1 cellular context compared by ENCODE assay signal in the genomic region with DNA sequence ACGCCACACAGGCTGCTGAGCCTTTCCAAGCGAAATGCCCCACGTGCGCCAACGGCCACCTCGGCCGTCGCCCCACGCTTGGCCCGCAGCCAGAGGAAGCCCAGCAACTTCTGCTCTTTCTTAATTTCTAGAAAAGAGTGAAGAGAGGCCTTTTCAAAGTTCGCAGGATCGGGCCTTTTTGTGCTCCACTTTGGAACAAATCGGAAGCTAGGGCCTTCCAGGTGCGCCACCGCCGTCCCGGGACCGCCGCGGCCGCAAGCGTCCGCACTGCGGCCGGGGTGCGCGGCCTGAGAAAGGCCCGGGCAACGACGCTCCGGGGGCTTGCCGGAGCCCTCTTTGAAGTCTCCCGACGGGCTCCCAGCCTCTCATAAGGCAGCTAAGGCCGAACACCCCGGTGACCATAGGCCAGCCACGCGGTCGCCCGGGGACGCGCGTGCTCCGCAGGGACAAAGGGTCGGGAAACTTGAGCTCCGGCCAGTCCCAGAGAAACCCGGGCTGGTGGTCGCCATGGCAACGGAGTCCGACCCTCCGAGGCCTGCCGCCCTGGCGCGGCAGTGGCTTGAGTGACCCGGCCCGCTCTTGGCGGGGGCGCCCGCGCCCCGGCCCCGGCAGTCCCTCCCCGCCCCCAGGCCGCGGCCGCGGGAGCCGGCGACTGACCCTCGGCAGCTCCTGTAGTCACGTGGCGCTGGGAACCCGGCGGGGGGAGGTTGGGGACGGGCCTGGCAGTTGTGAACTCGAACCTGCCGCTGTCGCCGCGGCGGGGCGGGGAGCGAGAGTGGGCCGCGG.
TF ChIP-seq lines count a peak whose summit lies in the region.

A gene (plus strand): TSS at position 725 of the 786 bp plus-strand sequence. CDS start 890 bp downstream, outside the sequence.

TF ChIP-seq in HepG2, 621 proteins besides CTCF, POLR2A, EP300 and RAD21 (continued from another document and continues in another):
- TF ChIP-seq, protein P1, sequence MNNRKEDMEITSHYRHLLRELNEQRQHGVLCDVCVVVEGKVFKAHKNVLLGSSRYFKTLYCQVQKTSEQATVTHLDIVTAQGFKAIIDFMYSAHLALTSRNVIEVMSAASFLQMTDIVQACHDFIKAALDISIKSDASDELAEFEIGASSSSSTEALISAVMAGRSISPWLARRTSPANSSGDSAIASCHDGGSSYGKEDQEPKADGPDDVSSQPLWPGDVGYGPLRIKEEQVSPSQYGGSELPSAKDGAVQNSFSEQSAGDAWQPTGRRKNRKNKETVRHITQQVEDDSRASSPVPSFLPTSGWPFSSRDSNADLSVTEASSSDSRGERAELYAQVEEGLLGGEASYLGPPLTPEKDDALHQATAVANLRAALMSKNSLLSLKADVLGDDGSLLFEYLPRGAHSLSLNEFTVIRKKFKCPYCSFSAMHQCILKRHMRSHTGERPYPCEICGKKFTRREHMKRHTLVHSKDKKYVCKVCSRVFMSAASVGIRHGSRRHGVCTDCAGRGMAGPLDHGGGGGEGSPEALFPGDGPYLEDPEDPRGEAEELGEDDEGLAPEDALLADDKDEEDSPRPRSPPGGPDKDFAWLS (CRISPR knock-in tag; IDR thresholded peaks at IDR 0.05; ENCODE audit: borderline replicate concordance): no peak
- no peak for TF ChIP-seq NCOA5 (CRISPR knock-in tag; IDR thresholded peaks at IDR 0.05)
- TF ChIP-seq MAFG (CRISPR knock-in tag; IDR thresholded peaks at IDR 0.05): no peak
- no peak for TF ChIP-seq CENPX (CRISPR knock-in tag; IDR thresholded peaks at IDR 0.05)
- TF ChIP-seq HNF4G (IDR thresholded peaks at IDR 0.05; ENCODE audit: borderline replicate concordance, low read depth, low read length): peak; percentile 59; the same call in 1 of the 2 replicates
- peak; percentile 64; the same call in 1 of the 2 replicates for TF ChIP-seq HNF4G (CRISPR knock-in tag; IDR thresholded peaks at IDR 0.05; ENCODE audit: borderline replicate concordance, low read depth)
- peak; percentile 91; the same call in 1 of the 2 replicates for TF ChIP-seq ZNF556 (CRISPR knock-in tag; IDR thresholded peaks at IDR 0.05; ENCODE audit: borderline replicate concordance)
- no peak for TF ChIP-seq CCDC6 (CRISPR knock-in tag; IDR thresholded peaks at IDR 0.05)
- TF ChIP-seq, protein P2, sequence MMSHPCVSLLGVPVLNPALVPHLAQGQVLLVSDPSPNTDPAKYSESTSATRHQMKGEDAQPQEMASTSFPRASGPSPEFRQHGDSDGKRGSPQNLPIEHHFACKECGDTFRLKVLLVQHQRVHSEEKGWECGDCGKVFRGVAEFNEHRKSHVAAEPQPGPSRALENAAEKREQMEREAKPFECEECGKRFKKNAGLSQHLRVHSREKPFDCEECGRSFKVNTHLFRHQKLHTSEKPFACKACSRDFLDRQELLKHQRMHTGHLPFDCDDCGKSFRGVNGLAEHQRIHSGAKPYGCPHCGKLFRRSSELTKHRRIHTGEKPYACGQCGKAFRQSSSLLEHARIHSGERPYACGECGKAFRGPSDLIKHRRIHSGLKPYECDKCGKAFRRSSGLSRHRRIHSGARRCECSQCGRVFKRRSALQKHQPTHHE (CRISPR knock-in tag; IDR thresholded peaks at IDR 0.05; ENCODE audit: borderline replicate concordance): peak; percentile 71; the same call in 1 of the 2 replicates
- TF ChIP-seq BRCA1 (CRISPR knock-in tag; IDR thresholded peaks at IDR 0.05): no peak; the same call in 1 of the 2 replicates
- TF ChIP-seq CC2D1A (CRISPR knock-in tag; IDR thresholded peaks at IDR 0.05): no peak
- TF ChIP-seq, protein P3, sequence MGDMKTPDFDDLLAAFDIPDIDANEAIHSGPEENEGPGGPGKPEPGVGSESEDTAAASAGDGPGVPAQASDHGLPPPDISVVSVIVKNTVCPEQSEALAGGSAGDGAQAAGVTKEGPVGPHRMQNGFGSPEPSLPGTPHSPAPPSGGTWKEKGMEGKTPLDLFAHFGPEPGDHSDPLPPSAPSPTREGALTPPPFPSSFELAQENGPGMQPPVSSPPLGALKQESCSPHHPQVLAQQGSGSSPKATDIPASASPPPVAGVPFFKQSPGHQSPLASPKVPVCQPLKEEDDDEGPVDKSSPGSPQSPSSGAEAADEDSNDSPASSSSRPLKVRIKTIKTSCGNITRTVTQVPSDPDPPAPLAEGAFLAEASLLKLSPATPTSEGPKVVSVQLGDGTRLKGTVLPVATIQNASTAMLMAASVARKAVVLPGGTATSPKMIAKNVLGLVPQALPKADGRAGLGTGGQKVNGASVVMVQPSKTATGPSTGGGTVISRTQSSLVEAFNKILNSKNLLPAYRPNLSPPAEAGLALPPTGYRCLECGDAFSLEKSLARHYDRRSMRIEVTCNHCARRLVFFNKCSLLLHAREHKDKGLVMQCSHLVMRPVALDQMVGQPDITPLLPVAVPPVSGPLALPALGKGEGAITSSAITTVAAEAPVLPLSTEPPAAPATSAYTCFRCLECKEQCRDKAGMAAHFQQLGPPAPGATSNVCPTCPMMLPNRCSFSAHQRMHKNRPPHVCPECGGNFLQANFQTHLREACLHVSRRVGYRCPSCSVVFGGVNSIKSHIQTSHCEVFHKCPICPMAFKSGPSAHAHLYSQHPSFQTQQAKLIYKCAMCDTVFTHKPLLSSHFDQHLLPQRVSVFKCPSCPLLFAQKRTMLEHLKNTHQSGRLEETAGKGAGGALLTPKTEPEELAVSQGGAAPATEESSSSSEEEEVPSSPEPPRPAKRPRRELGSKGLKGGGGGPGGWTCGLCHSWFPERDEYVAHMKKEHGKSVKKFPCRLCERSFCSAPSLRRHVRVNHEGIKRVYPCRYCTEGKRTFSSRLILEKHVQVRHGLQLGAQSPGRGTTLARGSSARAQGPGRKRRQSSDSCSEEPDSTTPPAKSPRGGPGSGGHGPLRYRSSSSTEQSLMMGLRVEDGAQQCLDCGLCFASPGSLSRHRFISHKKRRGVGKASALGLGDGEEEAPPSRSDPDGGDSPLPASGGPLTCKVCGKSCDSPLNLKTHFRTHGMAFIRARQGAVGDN (CRISPR knock-in tag; IDR thresholded peaks at IDR 0.05): peak; percentile 95
- TF ChIP-seq, protein P4, sequence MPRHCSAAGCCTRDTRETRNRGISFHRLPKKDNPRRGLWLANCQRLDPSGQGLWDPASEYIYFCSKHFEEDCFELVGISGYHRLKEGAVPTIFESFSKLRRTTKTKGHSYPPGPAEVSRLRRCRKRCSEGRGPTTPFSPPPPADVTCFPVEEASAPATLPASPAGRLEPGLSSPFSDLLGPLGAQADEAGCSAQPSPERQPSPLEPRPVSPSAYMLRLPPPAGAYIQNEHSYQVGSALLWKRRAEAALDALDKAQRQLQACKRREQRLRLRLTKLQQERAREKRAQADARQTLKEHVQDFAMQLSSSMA (CRISPR knock-in tag; IDR thresholded peaks at IDR 0.05): no peak; the same call in none of the 2 replicates
- TF ChIP-seq, protein P5, sequence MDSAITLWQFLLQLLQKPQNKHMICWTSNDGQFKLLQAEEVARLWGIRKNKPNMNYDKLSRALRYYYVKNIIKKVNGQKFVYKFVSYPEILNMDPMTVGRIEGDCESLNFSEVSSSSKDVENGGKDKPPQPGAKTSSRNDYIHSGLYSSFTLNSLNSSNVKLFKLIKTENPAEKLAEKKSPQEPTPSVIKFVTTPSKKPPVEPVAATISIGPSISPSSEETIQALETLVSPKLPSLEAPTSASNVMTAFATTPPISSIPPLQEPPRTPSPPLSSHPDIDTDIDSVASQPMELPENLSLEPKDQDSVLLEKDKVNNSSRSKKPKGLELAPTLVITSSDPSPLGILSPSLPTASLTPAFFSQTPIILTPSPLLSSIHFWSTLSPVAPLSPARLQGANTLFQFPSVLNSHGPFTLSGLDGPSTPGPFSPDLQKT (CRISPR knock-in tag; IDR thresholded peaks at IDR 0.05; ENCODE audit: borderline replicate concordance): no peak
- TF ChIP-seq KLF15 (CRISPR knock-in tag; IDR thresholded peaks at IDR 0.05; ENCODE audit: borderline replicate concordance): no peak
- TF ChIP-seq NR1H2 (CRISPR knock-in tag; IDR thresholded peaks at IDR 0.05; ENCODE audit: borderline replicate concordance, low read depth): 0 out of 2 replicates have a peak, but pooled peaks have one; percentile 26
- TF ChIP-seq, protein P6, sequence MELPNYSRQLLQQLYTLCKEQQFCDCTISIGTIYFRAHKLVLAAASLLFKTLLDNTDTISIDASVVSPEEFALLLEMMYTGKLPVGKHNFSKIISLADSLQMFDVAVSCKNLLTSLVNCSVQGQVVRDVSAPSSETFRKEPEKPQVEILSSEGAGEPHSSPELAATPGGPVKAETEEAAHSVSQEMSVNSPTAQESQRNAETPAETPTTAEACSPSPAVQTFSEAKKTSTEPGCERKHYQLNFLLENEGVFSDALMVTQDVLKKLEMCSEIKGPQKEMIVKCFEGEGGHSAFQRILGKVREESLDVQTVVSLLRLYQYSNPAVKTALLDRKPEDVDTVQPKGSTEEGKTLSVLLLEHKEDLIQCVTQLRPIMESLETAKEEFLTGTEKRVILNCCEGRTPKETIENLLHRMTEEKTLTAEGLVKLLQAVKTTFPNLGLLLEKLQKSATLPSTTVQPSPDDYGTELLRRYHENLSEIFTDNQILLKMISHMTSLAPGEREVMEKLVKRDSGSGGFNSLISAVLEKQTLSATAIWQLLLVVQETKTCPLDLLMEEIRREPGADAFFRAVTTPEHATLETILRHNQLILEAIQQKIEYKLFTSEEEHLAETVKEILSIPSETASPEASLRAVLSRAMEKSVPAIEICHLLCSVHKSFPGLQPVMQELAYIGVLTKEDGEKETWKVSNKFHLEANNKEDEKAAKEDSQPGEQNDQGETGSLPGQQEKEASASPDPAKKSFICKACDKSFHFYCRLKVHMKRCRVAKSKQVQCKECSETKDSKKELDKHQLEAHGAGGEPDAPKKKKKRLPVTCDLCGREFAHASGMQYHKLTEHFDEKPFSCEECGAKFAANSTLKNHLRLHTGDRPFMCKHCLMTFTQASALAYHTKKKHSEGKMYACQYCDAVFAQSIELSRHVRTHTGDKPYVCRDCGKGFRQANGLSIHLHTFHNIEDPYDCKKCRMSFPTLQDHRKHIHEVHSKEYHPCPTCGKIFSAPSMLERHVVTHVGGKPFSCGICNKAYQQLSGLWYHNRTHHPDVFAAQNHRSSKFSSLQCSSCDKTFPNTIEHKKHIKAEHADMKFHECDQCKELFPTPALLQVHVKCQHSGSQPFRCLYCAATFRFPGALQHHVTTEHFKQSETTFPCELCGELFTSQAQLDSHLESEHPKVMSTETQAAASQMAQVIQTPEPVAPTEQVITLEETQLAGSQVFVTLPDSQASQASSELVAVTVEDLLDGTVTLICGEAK (IDR thresholded peaks at IDR 0.05): no peak
- TF ChIP-seq, protein P6 (CRISPR knock-in tag; IDR thresholded peaks at IDR 0.05): peak; percentile 45; the same call in 1 of the 2 replicates
- peak; percentile 51; the same call in 1 of the 2 replicates for TF ChIP-seq POLR2AphosphoS5 (IDR thresholded peaks at IDR 0.05; ENCODE audit: low read depth, low read length)
- TF ChIP-seq ZNF530 (CRISPR knock-in tag; IDR thresholded peaks at IDR 0.05; ENCODE audit: low read depth): peak; percentile 16
- peak; percentile 54 for TF ChIP-seq HDAC1 (CRISPR knock-in tag; IDR thresholded peaks at IDR 0.05)
- TF ChIP-seq, protein P7, sequence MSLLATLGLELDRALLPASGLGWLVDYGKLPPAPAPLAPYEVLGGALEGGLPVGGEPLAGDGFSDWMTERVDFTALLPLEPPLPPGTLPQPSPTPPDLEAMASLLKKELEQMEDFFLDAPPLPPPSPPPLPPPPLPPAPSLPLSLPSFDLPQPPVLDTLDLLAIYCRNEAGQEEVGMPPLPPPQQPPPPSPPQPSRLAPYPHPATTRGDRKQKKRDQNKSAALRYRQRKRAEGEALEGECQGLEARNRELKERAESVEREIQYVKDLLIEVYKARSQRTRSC (CRISPR knock-in tag; IDR thresholded peaks at IDR 0.05; ENCODE audit: low read depth): peak; percentile 33; the same call in 1 of the 2 replicates
- TF ChIP-seq, protein P8, sequence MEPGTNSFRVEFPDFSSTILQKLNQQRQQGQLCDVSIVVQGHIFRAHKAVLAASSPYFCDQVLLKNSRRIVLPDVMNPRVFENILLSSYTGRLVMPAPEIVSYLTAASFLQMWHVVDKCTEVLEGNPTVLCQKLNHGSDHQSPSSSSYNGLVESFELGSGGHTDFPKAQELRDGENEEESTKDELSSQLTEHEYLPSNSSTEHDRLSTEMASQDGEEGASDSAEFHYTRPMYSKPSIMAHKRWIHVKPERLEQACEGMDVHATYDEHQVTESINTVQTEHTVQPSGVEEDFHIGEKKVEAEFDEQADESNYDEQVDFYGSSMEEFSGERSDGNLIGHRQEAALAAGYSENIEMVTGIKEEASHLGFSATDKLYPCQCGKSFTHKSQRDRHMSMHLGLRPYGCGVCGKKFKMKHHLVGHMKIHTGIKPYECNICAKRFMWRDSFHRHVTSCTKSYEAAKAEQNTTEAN (CRISPR knock-in tag; conservative IDR thresholded peaks at IDR 0.05): peak; percentile 90
- TF ChIP-seq, protein P9, sequence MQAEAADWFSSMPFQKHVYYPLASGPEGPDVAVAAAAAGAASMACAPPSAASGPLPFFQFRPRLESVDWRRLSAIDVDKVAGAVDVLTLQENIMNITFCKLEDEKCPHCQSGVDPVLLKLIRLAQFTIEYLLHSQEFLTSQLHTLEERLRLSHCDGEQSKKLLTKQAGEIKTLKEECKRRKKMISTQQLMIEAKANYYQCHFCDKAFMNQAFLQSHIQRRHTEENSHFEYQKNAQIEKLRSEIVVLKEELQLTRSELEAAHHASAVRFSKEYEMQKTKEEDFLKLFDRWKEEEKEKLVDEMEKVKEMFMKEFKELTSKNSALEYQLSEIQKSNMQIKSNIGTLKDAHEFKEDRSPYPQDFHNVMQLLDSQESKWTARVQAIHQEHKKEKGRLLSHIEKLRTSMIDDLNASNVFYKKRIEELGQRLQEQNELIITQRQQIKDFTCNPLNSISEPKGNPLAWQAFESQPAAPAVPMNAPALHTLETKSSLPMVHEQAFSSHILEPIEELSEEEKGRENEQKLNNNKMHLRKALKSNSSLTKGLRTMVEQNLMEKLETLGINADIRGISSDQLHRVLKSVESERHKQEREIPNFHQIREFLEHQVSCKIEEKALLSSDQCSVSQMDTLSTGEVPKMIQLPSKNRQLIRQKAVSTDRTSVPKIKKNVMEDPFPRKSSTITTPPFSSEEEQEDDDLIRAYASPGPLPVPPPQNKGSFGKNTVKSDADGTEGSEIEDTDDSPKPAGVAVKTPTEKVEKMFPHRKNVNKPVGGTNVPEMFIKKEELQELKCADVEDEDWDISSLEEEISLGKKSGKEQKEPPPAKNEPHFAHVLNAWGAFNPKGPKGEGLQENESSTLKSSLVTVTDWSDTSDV (CRISPR knock-in tag; IDR thresholded peaks at IDR 0.05): no peak
